Comparison of ENCODE assay signal across 14 cellular contexts in the genomic region with DNA sequence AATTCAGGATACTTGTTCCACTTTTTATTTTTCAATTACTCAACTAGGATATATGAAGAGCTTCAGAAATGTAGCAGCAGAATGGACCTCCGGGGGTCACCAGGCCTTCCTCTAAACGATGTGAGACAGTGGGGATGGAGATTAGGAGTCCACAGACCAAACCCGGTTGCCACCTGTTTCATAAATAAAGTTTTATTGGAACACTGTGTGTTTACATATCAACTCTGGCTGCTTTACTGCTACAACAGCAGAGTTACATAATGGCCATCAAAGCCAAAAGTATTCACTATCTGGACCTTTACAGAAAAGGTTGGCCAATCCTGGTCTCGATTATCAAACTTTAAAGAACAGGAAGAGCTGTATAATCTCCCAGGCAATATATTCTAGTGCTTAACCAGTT. TPM values are rescaled to one million over a fixed set of nuclear protein-coding genes. Genes with fewer than 3 reads are reported as not detected.
DNase-seq lines count a peak whose midpoint lies in the region; ATAC-seq and TF ChIP-seq lines count a peak whose summit lies in the region.
"Had no signal": no experiment of that assay in that cellular context is flagged by ENCODE, and none has a peak within 500 bp of the region (broad histone marks: within the 10 kb centered on the region; RNA-seq: fewer than 3 reads in every experiment).

No MANE protein-coding gene starts in this region.

- no peaks in the 10 kb centered on the region for H3K79me1 ChIP-seq in H9 (ENCODE audit: insufficient read depth, low read depth, low read length, poor library complexity, severe bottlenecking)

- H3K9me3 ChIP-seq in H9 (ENCODE audit: control insufficient read depth, low read depth, low read length): no peaks in the 10 kb centered on the region
- H3K9me3 ChIP-seq: A549, BE2C had no signal

- H3K56ac ChIP-seq in H9 (ENCODE audit: insufficient read length, low read depth, low read length): no peak overlapping the region

- peaks cover 9% of the 10 kb centered on the region; the same call in 1 of the 2 replicates for H3K79me2 ChIP-seq in H9 (ENCODE audit: insufficient read depth, low read length)

- intact Hi-C loops in activated naive CD4-positive, alpha-beta T cell treated with anti-CD3 and anti-CD28 coated beads for 36 hours (cut with micrococcal nuclease): no loop called here

- H3T11ph ChIP-seq in H9 (ENCODE audit: low read length): no peak overlapping the region

- peaks cover 37 to 44% of the 10 kb centered on the region in 2 experiments for H3K4me1 Mint-ChIP-seq in H9
- no peaks in the 10 kb centered on the region for H3K4me1 Mint-ChIP-seq in activated naive CD4-positive, alpha-beta T cell treated with anti-CD3 and anti-CD28 coated beads for 36 hours (ENCODE audit: low read depth)
- H3K4me1 Mint-ChIP-seq: CD4-positive, alpha-beta memory T cell; IgD-negative memory B cell had no signal

- no CpG with 5 or more reads among the region's 4 CpGs for WGBS in H9 (ENCODE audit: extremely low coverage, insufficient read length, low lambda C conversion rate)

- no peak overlapping the region for H4K8ac ChIP-seq in H9 (replicated peaks; ENCODE audit: insufficient read length, low read depth, low read length)

- H3K27me3 ChIP-seq in H9 (ENCODE audit: insufficient read depth, low read length): no peaks in the 10 kb centered on the region; the same call in 1 of the 2 replicates
- H3K27me3 ChIP-seq: BE2C had no signal

- no peak overlapping the region for H3K4ac ChIP-seq in H9 (ENCODE audit: low read depth, low read length)

- no peaks in the 10 kb centered on the region for H3K9me3 Mint-ChIP-seq in H9
- no peaks in the 10 kb centered on the region for H3K9me3 Mint-ChIP-seq in activated naive CD4-positive, alpha-beta T cell treated with anti-CD3 and anti-CD28 coated beads for 36 hours
- H3K9me3 Mint-ChIP-seq: CD4-positive, alpha-beta memory T cell; IgD-negative memory B cell had no signal

- no peak overlapping the region for H2AFZ ChIP-seq in H9 (ENCODE audit: low read length)
- H2AFZ ChIP-seq: GM23248 had no signal

- H2BK5ac ChIP-seq in H9 (ENCODE audit: insufficient read length, low read length): no peak overlapping the region

- H3K27ac ChIP-seq in angular gyrus (ENCODE audit: low read depth, low read length): peak overlapping the region; percentile 8
- no peak overlapping the region for H3K27ac ChIP-seq in H9 (ENCODE audit: insufficient read length, low read depth, low read length)
- H3K27ac ChIP-seq: A549, C4-2B, GM23248 had no signal

- no peak overlapping the region for H3K23ac ChIP-seq in H9 (ENCODE audit: insufficient read length, low read depth, low read length)

- TF ChIP-seq CTCF in LNCaP clone FGC (IDR thresholded peaks at IDR 0.05; ENCODE audit: control insufficient read depth, extremely low read depth, insufficient read depth): no peak
- no peak for TF ChIP-seq CTCF in H9 (conservative IDR thresholded peaks at IDR 0.05)

- no peak overlapping the region for H2BK20ac ChIP-seq in H9 (ENCODE audit: low read depth, low read length, poor library complexity, severe bottlenecking)

- H3K4me1 ChIP-seq in H9 (ENCODE audit: insufficient read depth, low read length): peaks cover 13% of the 10 kb centered on the region; the same call in 1 of the 2 replicates
- H3K4me1 ChIP-seq: A549 had no signal

- H3K4me3 Mint-ChIP-seq in H9: no peak overlapping the region
- no peak overlapping the region for H3K4me3 Mint-ChIP-seq in activated naive CD4-positive, alpha-beta T cell treated with anti-CD3 and anti-CD28 coated beads for 36 hours
- H3K4me3 Mint-ChIP-seq: CD4-positive, alpha-beta memory T cell; IgD-negative memory B cell had no signal

- H3K36me3 Mint-ChIP-seq in H9 (ENCODE audit: insufficient read depth in 1 of 3, low read depth in 3 of 3): peaks cover 0 to 2% (median 0%) of the 10 kb centered on the region in 3 experiments; a peak in 1 of 7 replicates
- H3K36me3 Mint-ChIP-seq in activated naive CD4-positive, alpha-beta T cell treated with anti-CD3 and anti-CD28 coated beads for 36 hours (ENCODE audit: low read depth): no peaks in the 10 kb centered on the region
- H3K36me3 Mint-ChIP-seq: CD4-positive, alpha-beta memory T cell; IgD-negative memory B cell had no signal

- no peak overlapping the region for H4K5ac ChIP-seq in H9 (ENCODE audit: insufficient read length, low read depth, low read length)

- H3K23me2 ChIP-seq in H9 (ENCODE audit: insufficient read length, low read depth, low read length, poor library complexity, severe bottlenecking): no peaks in the 10 kb centered on the region

- H2BK15ac ChIP-seq in H9 (ENCODE audit: low read depth, low read length): no peak overlapping the region

- H3K4me3 ChIP-seq in LNCaP clone FGC (ENCODE audit: low read depth, low read length): no peak overlapping the region
- H3K4me3 ChIP-seq: A549, GM23248 had no signal

- no peaks in the 10 kb centered on the region for H3K27me3 Mint-ChIP-seq in H9 (ENCODE audit: low read depth)
- peaks cover 11% of the 10 kb centered on the region for H3K27me3 Mint-ChIP-seq in activated naive CD4-positive, alpha-beta T cell treated with anti-CD3 and anti-CD28 coated beads for 36 hours (ENCODE audit: low read depth)

- CTCF ChIA-PET in activated naive CD4-positive, alpha-beta T cell treated with anti-CD3 and anti-CD28 coated beads for 36 hours (lab: Charles Lee): interaction anchor here (1.2 kb wide), 1 partner anchor 216 kb away, joined by 3 read pairs; no protein-coding TSS in a partner anchor

- peak; percentile 63 for DNase-seq in LNCaP clone FGC (ENCODE audit: low read depth)
- no peak for DNase-seq in left lobe of liver (ENCODE audit: low spot score)
- DNase-seq in H9: no peak
- DNase-seq in activated naive CD4-positive, alpha-beta T cell treated with anti-CD3 and anti-CD28 coated beads for 36 hours: no peak
- DNase-seq: BE2C; CD4-positive, alpha-beta memory T cell; DND-41; GF-D8; GM23248 had no signal

- no peak overlapping the region for H3K18ac ChIP-seq in H9 (ENCODE audit: insufficient read length, low read depth, low read length)

- no peak overlapping the region for H2BK120ac ChIP-seq in H9 (ENCODE audit: low read depth, low read length, poor library complexity, severe bottlenecking)

- no peak overlapping the region for H3K9ac ChIP-seq in H9 (ENCODE audit: extremely low read depth, insufficient read length, low read length)
- H3K9ac ChIP-seq: GM23248 had no signal

- no peak overlapping the region for H3K14ac ChIP-seq in H9 (ENCODE audit: insufficient read depth, low read length)

- peak; percentile 43 for ATAC-seq in left lobe of liver
- no peak for ATAC-seq in GM19395 (IDR thresholded peaks at IDR 0.05; ENCODE audit: unreplicated experiment)
- ATAC-seq: A549 had no signal

- H4K91ac ChIP-seq in H9 (ENCODE audit: insufficient read length, low read depth, low read length): no peak overlapping the region

- H3K4me2 ChIP-seq in H9 (ENCODE audit: insufficient read depth, insufficient read length, low read length): no peak overlapping the region
- H3K4me2 ChIP-seq: A549 had no signal

- H4K20me1 ChIP-seq in H9 (ENCODE audit: control insufficient read depth, insufficient read depth, insufficient read length): no peaks in the 10 kb centered on the region

- no peak overlapping the region for H2AK5ac ChIP-seq in H9 (ENCODE audit: insufficient read length, low read length)

- no peak overlapping the region for H3K27ac Mint-ChIP-seq in H9
- no peak overlapping the region for H3K27ac Mint-ChIP-seq in activated naive CD4-positive, alpha-beta T cell treated with anti-CD3 and anti-CD28 coated beads for 36 hours
- H3K27ac Mint-ChIP-seq: CD4-positive, alpha-beta memory T cell; IgD-negative memory B cell had no signal

- no peak overlapping the region for H2BK12ac ChIP-seq in H9 (ENCODE audit: insufficient read length, low read depth, low read length)

RNA-seq across cellular contexts. Expression of gene RAPGEF5, which starts 30.8 kb away (rescaled TPM):
- total RNA-seq in left lobe of liver: 21.2 TPM
- total RNA-seq in H9 (2021): 13.3 and 14.4 TPM in 2 replicates
- under 1 TPM; 0.21 to 0.40 TPM for total RNA-seq in activated naive CD4-positive, alpha-beta T cell treated with anti-CD3 and anti-CD28 coated beads for 36 hours
- total RNA-seq: CD4-positive, alpha-beta memory T cell had no signal

Comparison
In these comparisons a context has a peak if more than half of its experiments do, and no peak if none do; other contexts are left out.
1. RNA of gene RAPGEF5, which starts 30.8 kb away (total RNA-seq): 21.2 TPM in left lobe of liver (single experiment) and 13.3 to 14.4 TPM in H9; 0.21 to 0.40 TPM in activated naive CD4-positive, alpha-beta T cell treated with anti-CD3 and anti-CD28 coated beads for 36 hours; every median in the first group is over 10 times any median in the second.